11 cellular contexts compared by ENCODE assay signal in the genomic region with DNA sequence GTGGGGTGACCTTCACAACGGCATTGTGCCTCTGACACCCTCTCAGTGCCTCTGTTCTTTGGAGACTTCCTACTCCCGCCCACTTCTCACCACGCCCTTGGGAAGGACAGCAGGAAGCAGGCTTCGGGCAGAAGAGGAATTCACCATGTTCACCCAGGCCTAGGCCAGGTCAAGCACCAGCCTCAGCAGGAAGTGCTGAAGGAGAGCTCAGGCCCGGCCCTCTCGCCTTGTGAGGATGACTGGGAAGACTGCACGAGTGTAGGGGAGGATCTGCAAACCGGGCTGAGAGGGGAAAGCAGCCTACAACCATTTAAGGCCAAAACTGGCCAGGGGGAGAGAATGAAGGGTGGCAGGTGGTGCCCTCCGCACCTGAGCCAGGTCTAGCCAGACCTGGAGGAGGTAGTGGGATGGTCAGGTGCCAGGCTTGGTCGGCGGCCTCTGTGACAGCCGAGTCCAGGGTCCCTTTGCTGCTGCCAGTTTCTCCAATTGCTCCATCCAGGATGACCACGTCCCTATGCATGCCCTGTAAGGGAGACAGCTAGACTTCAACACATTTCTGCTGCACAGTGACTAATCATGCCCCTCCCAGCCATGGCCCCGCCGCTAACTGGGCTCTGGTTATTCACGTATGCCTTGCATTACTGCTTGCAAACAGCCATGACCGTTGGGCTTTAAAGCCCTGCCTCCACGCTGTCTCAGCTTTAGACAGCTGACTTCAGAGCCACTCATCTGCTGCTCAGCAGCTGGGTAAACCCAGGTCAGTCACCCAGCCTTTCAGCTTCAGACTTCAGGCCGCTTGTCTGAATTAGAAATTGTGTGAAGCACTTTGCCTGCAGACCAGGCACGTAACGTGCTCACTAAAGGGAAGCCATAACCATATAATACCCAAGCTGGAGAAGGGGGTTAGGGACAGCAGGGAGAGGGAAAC. TPM values are rescaled to one million over a fixed set of nuclear protein-coding genes. Genes with fewer than 3 reads are reported as not detected.
DNase-seq lines count a peak whose midpoint lies in the region; ATAC-seq and TF ChIP-seq lines count a peak whose summit lies in the region.
"Had no signal": no experiment of that assay in that cellular context is flagged by ENCODE, and none has a peak within 500 bp of the region (broad histone marks: within the 10 kb centered on the region; RNA-seq: fewer than 3 reads in every experiment).

No MANE protein-coding gene starts in this region.

- peak overlapping the region; percentile 72 for H3K27ac ChIP-seq in SJCRH30
- peak overlapping the region in 1 of 4 donors; percentile 43 for H3K27ac ChIP-seq in Peyer's patch
- H3K27ac ChIP-seq: foreskin keratinocyte, right lobe of liver, tibial artery had no signal

- TF ChIP-seq CTCF in Peyer's patch (IDR thresholded peaks at IDR 0.05) = no peak

- H3K9me3 ChIP-seq in SJCRH30 (replicated peaks) (no peaks in the 10 kb centered on the region), Peyer's patch (no peaks in the 10 kb centered on the region)
- H3K9me3 ChIP-seq: right lobe of liver, tibial artery had no signal

- peak; percentile 6 for DNase-seq in ACHN
- DNase-seq in GOT3 (lab: John Stamatoyannopoulos, UW) = peak; percentile 75
- peak; percentile 89 to 94 for DNase-seq in SJCRH30
- peak; percentile 38 for DNase-seq in hepatic stellate cell (ENCODE audit: low spot score)
- no peak for DNase-seq in Peyer's patch
- DNase-seq: right lobe of liver, tibial artery had no signal

- no peak for ATAC-seq in GM19035 (IDR thresholded peaks at IDR 0.05; ENCODE audit: unreplicated experiment)
- no peak for ATAC-seq in GM21737 (IDR thresholded peaks at IDR 0.05; ENCODE audit: unreplicated experiment)
- no peak for ATAC-seq in HG03354 (IDR thresholded peaks at IDR 0.05; ENCODE audit: poor library complexity, severe bottlenecking, unreplicated experiment)
- ATAC-seq: foreskin keratinocyte had no signal

- H3K4me1 ChIP-seq in SJCRH30 = peaks cover 16% of the 10 kb centered on the region
- no peaks in the 10 kb centered on the region for H3K4me1 ChIP-seq in Peyer's patch
- H3K4me1 ChIP-seq: foreskin keratinocyte, right lobe of liver, tibial artery had no signal

- no peak overlapping the region for H3K4me3 ChIP-seq in SJCRH30
- no peak overlapping the region for H3K4me3 ChIP-seq in Peyer's patch
- H3K4me3 ChIP-seq: right lobe of liver, tibial artery had no signal

- H3K27me3 ChIP-seq in SJCRH30 = no peaks in the 10 kb centered on the region
- H3K27me3 ChIP-seq in Peyer's patch = no peaks in the 10 kb centered on the region
- H3K27me3 ChIP-seq: foreskin keratinocyte, right lobe of liver, tibial artery had no signal

- in situ Hi-C loops in ACHN (cut with HindIII; ENCODE audit: low pct_ligation_motif_present, low pct_unique_long_range_greater_than_20kb, low sequenced_read_pairs) = no loop called here

- TF ChIP-seq POLR2A in Peyer's patch (IDR thresholded peaks at IDR 0.05) = no peak

- H3K36me3 ChIP-seq in SJCRH30 (peaks cover 50% of the 10 kb centered on the region), Peyer's patch (peaks cover 0 to 68% (median 0%) of the 10 kb centered on the region in 3 donors)

RNA-seq across cellular contexts. Expression of gene MRTO4, which starts 8.9 kb away (rescaled TPM):
- 84.7 and 87.0 TPM in 2 replicates for total RNA-seq in SJCRH30 (2014; rRNA removed; shearing (Covaris generic))
- 10 to 100 TPM in 3 of 4 donors, 1 to 10 TPM in 1; 9.8 to 26.4 (median 12.1) TPM for total RNA-seq in Peyer's patch

RNA-seq across cellular contexts. Expression of gene EMC1, which starts 9.2 kb away (rescaled TPM):
- total RNA-seq in SJCRH30 (2014; rRNA removed; shearing (Covaris generic)) = 60.9 and 68.5 TPM in 2 replicates
- 10 to 100 TPM; 28.0 to 71.0 (median 37.0) TPM for total RNA-seq in Peyer's patch

RNA-seq across cellular contexts. Expression of gene AKR7A3, which starts 28.1 kb away (rescaled TPM):
- 0.06 and 0.25 TPM in 2 replicates for total RNA-seq in SJCRH30 (2014; rRNA removed; shearing (Covaris generic))
- 100 to 1,000 TPM in 3 of 4 donors, 10 to 100 TPM in 1; 60.2 to 574 (median 416) TPM for total RNA-seq in Peyer's patch

RNA-seq across cellular contexts. Expression of gene UBR4, which starts 50.4 kb away (rescaled TPM):
- total RNA-seq in SJCRH30 (2014; rRNA removed; shearing (Covaris generic)) = 96.7 and 102 TPM in 2 replicates
- 100 to 1,000 TPM; 193 to 292 (median 229) TPM for total RNA-seq in Peyer's patch

RNA-seq across cellular contexts. Expression of gene AKR7A2, which starts 51.5 kb away (rescaled TPM):
- total RNA-seq in SJCRH30 (2014; rRNA removed; shearing (Covaris generic)) = 64.0 and 71.6 TPM in 2 replicates
- total RNA-seq in Peyer's patch = 100 to 1,000 TPM in 3 of 4 donors, 10 to 100 TPM in 1; 56.1 to 168 (median 137) TPM

Comparison
In these comparisons a context has a peak if more than half of its experiments do, and no peak if none do; other contexts are left out.
1. DNase-seq: peak in ACHN (single experiment), GOT3 (single experiment), SJCRH30 (2 of 2) and hepatic stellate cell (single experiment); none in Peyer's patch (0 of 3).
2. RNA of gene AKR7A3, which starts 28.1 kb away (total RNA-seq): 60.2 to 574 TPM in Peyer's patch; 0.06 to 0.25 TPM in SJCRH30; every median in the first group is over 10 times any median in the second.